ENCODE assay signal across 8 cellular contexts in the genomic region with DNA sequence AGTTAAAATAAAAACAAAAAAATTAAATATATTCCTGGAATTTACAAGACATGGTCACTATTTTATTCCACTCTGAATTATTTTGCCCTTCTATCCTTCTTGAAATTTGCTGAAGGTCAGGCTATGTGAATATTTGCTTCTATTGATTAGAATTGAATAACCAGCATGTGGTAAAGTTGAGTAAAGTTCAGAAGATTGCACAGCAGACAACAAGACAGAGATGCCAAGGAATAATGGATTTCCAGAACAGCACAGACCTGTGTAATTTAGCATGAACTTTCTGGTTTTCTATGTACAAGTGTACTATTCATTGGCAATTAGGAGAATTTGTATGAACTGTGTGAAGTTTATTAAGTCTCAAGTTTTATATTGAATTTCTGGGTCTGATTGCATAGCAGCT.
"Had no signal": no experiment of that assay in that cellular context is flagged by ENCODE, and none has a peak within 500 bp of the region (broad histone marks: within the 10 kb centered on the region; RNA-seq: fewer than 3 reads in every experiment).

No MANE protein-coding gene starts in this region.

- H3K4me3 ChIP-seq: GM12878 had no signal

- FAIRE-seq: G401.6, GM12878, GM12891, GM12892, GM18507, GM19239 had no signal

- ATAC-seq: GM12878 had no signal

- DNase-seq: GDM1, GF-D8 had no signal
